Comparison of ENCODE assay signal across 8 cellular contexts in the genomic region with DNA sequence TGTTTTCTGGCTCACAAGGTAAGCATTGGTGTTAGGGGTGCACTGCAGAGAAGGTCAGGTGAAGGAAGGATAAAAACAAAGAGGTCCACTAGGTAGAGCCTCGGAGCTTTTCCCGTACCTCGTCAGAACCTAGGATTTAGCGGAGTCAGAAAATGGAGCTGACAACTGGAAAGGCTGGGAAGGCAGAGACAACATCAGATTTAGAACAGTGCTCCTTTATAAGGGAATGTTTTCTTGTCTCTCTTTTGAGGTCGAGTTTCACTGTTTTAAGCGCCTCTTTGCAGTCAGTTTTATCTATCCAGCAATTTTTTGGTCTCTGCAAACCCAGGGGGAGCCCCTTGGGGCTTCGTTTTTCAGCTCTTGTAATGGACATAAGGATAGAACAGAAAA.
DNase-seq lines count a peak whose midpoint lies in the region; ATAC-seq and TF ChIP-seq lines count a peak whose summit lies in the region.

No MANE protein-coding gene starts in this region.

- peaks cover 18% of the 10 kb centered on the region for H3K36me3 ChIP-seq in CD8-positive, alpha-beta memory T cell (ENCODE audit: insufficient read depth, low read length)
- peaks cover 0 to 27% (median 0%) of the 10 kb centered on the region in 3 donors for H3K36me3 ChIP-seq in esophagus squamous epithelium

- CTCF ChIA-PET in CD8-positive, alpha-beta memory T cell (lab: Charles Lee), result interaction anchor here (0.8 to 2.2 kb wide), 8 partner anchors 17 to 76 kb away, joined by 3 to 9 read pairs (median 3); no protein-coding TSS in a partner anchor
- CTCF ChIA-PET in RWPE1 (lab: Yijun Ruan, JAX), result interaction anchor here (1.4 to 1.6 kb wide), 2 partner anchors 10 to 77 kb away, joined by 4 read pairs; no protein-coding TSS in a partner anchor

- no peaks in the 10 kb centered on the region for H3K9me3 ChIP-seq in CD8-positive, alpha-beta memory T cell (ENCODE audit: low read length)
- no peaks in the 10 kb centered on the region for H3K9me3 ChIP-seq in esophagus squamous epithelium

- POLR2A ChIA-PET in CD8-positive, alpha-beta memory T cell (lab: Charles Lee), result interaction anchor here (0.5 to 1.5 kb wide), 7 partner anchors 29 to 80 kb away, joined by 3 to 5 read pairs (median 3); a partner anchor contains a TSS
- POLR2A ChIA-PET in RWPE1 (lab: Yijun Ruan, JAX; ENCODE audit: low non-redundant PET), result interaction anchor here (0.6 kb wide), 1 partner anchor 267 kb away, joined by 3 read pairs; no protein-coding TSS in a partner anchor

- TF ChIP-seq POLR2A in esophagus squamous epithelium (IDR thresholded peaks at IDR 0.05), result no peak

- TF ChIP-seq CTCF in RWPE1 (conservative IDR thresholded peaks at IDR 0.05; ENCODE audit: low read depth) (no peak), esophagus squamous epithelium (IDR thresholded peaks at IDR 0.05) (no peak), osteocyte (IDR thresholded peaks at IDR 0.05) (no peak)

- H3K4me1 ChIP-seq in CD8-positive, alpha-beta memory T cell (ENCODE audit: insufficient read depth, low read length), result peaks cover 58% of the 10 kb centered on the region
- peaks cover 5 to 57% (median 15%) of the 10 kb centered on the region in 3 donors for H3K4me1 ChIP-seq in esophagus squamous epithelium

- H3K4me3 ChIP-seq in CD8-positive, alpha-beta memory T cell (ENCODE audit: low read length), result peak overlapping the region; percentile 76
- H3K4me3 ChIP-seq in esophagus squamous epithelium, result peak overlapping the region; percentile 30 to 65 (median 54)

- intact Hi-C loops in esophagus squamous epithelium (cut with DNase I), result no loop called here

- DNase-seq in CD8-positive, alpha-beta memory T cell, result no peak
- DNase-seq in RWPE1 (ENCODE audit: low spot score) (no peak), esophagus squamous epithelium (lab: John Stamatoyannopoulos, UW) (no peak), osteocyte (ENCODE audit: extremely low spot score, unreplicated experiment) (no peak), putamen (ENCODE audit: low spot score) (no peak), NCI-H1092 treated with DMSO at 0.1 percent for 48 hours (lab: John Stamatoyannopoulos, UW) (no peak)

- peak overlapping the region; percentile 86 to 91 (median 87) for H3K4me3 Mint-ChIP-seq in CD8-positive, alpha-beta memory T cell
- peak overlapping the region; percentile 80 for H3K4me3 Mint-ChIP-seq in osteocyte (ENCODE audit: unreplicated experiment)

- H3K27ac ChIP-seq in CD8-positive, alpha-beta memory T cell (ENCODE audit: low read depth, low read length), result peak overlapping the region; percentile 79
- H3K27ac ChIP-seq in RWPE1 (peak overlapping the region; percentile 74), esophagus squamous epithelium (peak overlapping the region; percentile 77 to 93 (median 88))

- peaks cover 8 to 64% (median 14%) of the 10 kb centered on the region in 3 donors for H3K36me3 Mint-ChIP-seq in CD8-positive, alpha-beta memory T cell
- H3K36me3 Mint-ChIP-seq in osteocyte (ENCODE audit: unreplicated experiment), result peaks cover 11% of the 10 kb centered on the region

- peaks cover 62 to 85% (median 78%) of the 10 kb centered on the region in 3 donors for H3K4me1 Mint-ChIP-seq in CD8-positive, alpha-beta memory T cell
- H3K4me1 Mint-ChIP-seq in osteocyte (ENCODE audit: unreplicated experiment), result peaks cover 58% of the 10 kb centered on the region

- 43 to 44% methylated on average over 7 of the region's 7 CpGs for WGBS in esophagus squamous epithelium, 2 donors

- H3K27ac Mint-ChIP-seq in CD8-positive, alpha-beta memory T cell, result peak overlapping the region; percentile 87 to 99 (median 97)
- peak overlapping the region; percentile 98 for H3K27ac Mint-ChIP-seq in osteocyte (ENCODE audit: unreplicated experiment)

- ATAC-seq in HG03521 (IDR thresholded peaks at IDR 0.05; ENCODE audit: unreplicated experiment), result no peak
- no peak for ATAC-seq in HG02870 (IDR thresholded peaks at IDR 0.05; ENCODE audit: unreplicated experiment)

- no peaks in the 10 kb centered on the region for H3K27me3 ChIP-seq in CD8-positive, alpha-beta memory T cell (ENCODE audit: insufficient read depth, low read length, poor library complexity, severe bottlenecking)
- H3K27me3 ChIP-seq in esophagus squamous epithelium, result no peaks in the 10 kb centered on the region

- H3K9me3 Mint-ChIP-seq in CD8-positive, alpha-beta memory T cell, result no peaks in the 10 kb centered on the region
- H3K9me3 Mint-ChIP-seq in osteocyte (ENCODE audit: unreplicated experiment), result no peaks in the 10 kb centered on the region

- no peaks in the 10 kb centered on the region for H3K27me3 Mint-ChIP-seq in CD8-positive, alpha-beta memory T cell
- no peaks in the 10 kb centered on the region for H3K27me3 Mint-ChIP-seq in osteocyte (ENCODE audit: unreplicated experiment)
